ENCODE assay signal across 29 cellular contexts in the genomic region with DNA sequence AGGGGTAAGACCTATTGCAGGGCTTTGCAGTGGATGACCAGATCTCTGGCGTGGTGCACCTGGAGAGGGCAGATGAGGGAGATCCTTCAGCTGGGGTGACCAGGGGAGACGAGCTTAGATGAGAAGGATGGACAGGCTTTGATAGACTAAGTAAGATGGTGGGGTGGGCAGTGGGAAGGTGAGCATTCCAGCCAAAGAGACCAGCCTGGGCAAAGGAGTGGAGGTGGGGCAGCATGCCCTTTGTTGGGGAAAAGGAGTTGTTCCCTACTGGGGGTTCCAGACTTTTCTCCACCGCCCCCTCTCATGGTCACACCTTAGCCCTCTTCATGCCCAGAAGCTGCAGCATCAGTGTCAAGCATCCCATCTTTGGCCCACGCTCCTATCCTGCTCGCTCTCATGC. TPM values are rescaled to one million over a fixed set of nuclear protein-coding genes. Genes with fewer than 3 reads are reported as not detected.
"Had no signal": no experiment of that assay in that cellular context is flagged by ENCODE, and none has a peak within 500 bp of the region (broad histone marks: within the 10 kb centered on the region; RNA-seq: fewer than 3 reads in every experiment).

No MANE protein-coding gene starts in this region.

- H3K36me3 Mint-ChIP-seq: activated CD4-positive, alpha-beta memory T cell treated with anti-CD3 and anti-CD28 coated beads for 36 hours; natural killer cell; stimulated activated naive B cell treated with anti-CD40 and anti-IgM and Interleukin-4, amounts not matched to agents 10 μg/mL and 1 μg/mL and 100 μg/mL, for 72 hours had no signal

- DNase-seq: activated CD4-positive, alpha-beta memory T cell treated with anti-CD3 and anti-CD28 coated beads for 36 hours; activated CD4-positive, alpha-beta T cell treated with anti-CD3 and anti-CD28 coated beads, Interleukin-2, amount 10 ng/mL, durations not matched to agents 24 days and 14 days; activated CD4-positive, CD25-positive, alpha-beta regulatory T cell treated with anti-CD3 and anti-CD28 coated beads, Interleukin-2, amount 50 U/mL, for 72 hours; activated CD8-positive, alpha-beta memory T cell treated with anti-CD3 and anti-CD28 coated beads, Interleukin-2, amount 50 U/mL, for 4 hours; activated naive CD4-positive, alpha-beta T cell treated with anti-CD3 and anti-CD28 coated beads, Interleukin-2, amount 50 U/mL, for 16 hours; activated T-cell treated with anti-CD3 and anti-CD28 coated beads, Interleukin-2, amount 50 U/mL, for 1 hour; amniotic stem cell; central memory CD4-positive, alpha-beta T cell; endodermal cell; foreskin fibroblast; head of caudate nucleus; hypothalamus; kidney glomerular epithelial cell; left lung; lower lobe of right lung; mesenchymal stem cell; natural killer cell; retina; stimulated activated CD4-positive, alpha-beta T cell treated with anti-CD3 and anti-CD28 coated beads, Interleukin-12 subunit alpha, Interleukin-12 subunit beta, amount 100 ng/mL, for 4 hours; stimulated activated CD4-positive, alpha-beta T cell treated with anti-CD3 and anti-CD28 coated beads, Interleukin-4, amount 100 ng/mL, for 24 hours; stimulated activated naive B cell treated with anti-CD40 and anti-IgM and Interleukin-4, amounts not matched to agents 10 μg/mL and 1 μg/mL and 100 μg/mL, for 72 hours; stomach; T-helper 17 cell; thyroid gland had no signal

- H3K4me3 ChIP-seq: left lung, lower lobe of right lung, prostate gland, skin epidermis, stomach, thyroid gland had no signal

- H3K27me3 ChIP-seq: stomach, thyroid gland had no signal

- H3K36me3 ChIP-seq: left lung, prostate gland, thyroid gland had no signal

- ATAC-seq: esophagus mucosa; lower lobe of right lung; natural killer cell; stimulated activated naive B cell treated with anti-CD40 and anti-IgM and Interleukin-4, amounts not matched to agents 10 μg/mL and 1 μg/mL and 100 μg/mL, for 72 hours; T-helper 17 cell had no signal

- H3K4me3 Mint-ChIP-seq: activated CD4-positive, alpha-beta memory T cell treated with anti-CD3 and anti-CD28 coated beads for 36 hours; activated CD4-positive, alpha-beta T cell treated with anti-CD3 and anti-CD28 coated beads, Interleukin-2, amount 10 ng/mL, durations not matched to agents 24 days and 14 days; activated T-helper 1 cell treated with anti-CD3 and anti-CD28 coated beads, Interleukin-12 subunit alpha, Interleukin-12 subunit beta, Interleukin-2, Interleukin-4 antibody, amounts not matched to agents 30 ng/mL and 10 ng/mL and 1 ng/mL, durations not matched to agents 14 hours and 24 hours and 36 hours; endodermal cell; natural killer cell; stimulated activated naive B cell treated with anti-CD40 and anti-IgM and Interleukin-4, amounts not matched to agents 10 μg/mL and 1 μg/mL and 100 μg/mL, for 72 hours; T-helper 17 cell had no signal

- H3K9me3 ChIP-seq: left lung, lower lobe of right lung, prostate gland, stomach, thyroid gland had no signal

- H3K4me1 ChIP-seq: lower lobe of right lung, prostate gland, thyroid gland had no signal

- H3K27ac ChIP-seq: lower lobe of right lung, prostate gland, thyroid gland had no signal

- H3K27ac Mint-ChIP-seq: activated CD4-positive, alpha-beta memory T cell treated with anti-CD3 and anti-CD28 coated beads for 36 hours; activated CD4-positive, alpha-beta T cell treated with anti-CD3 and anti-CD28 coated beads, Interleukin-2, amount 10 ng/mL, durations not matched to agents 24 days and 14 days; activated T-helper 1 cell treated with anti-CD3 and anti-CD28 coated beads, Interleukin-12 subunit alpha, Interleukin-12 subunit beta, Interleukin-2, Interleukin-4 antibody, amounts not matched to agents 30 ng/mL and 10 ng/mL and 1 ng/mL, durations not matched to agents 14 hours and 24 hours and 36 hours; endodermal cell; natural killer cell; stimulated activated naive B cell treated with anti-CD40 and anti-IgM and Interleukin-4, amounts not matched to agents 10 μg/mL and 1 μg/mL and 100 μg/mL, for 72 hours; T-helper 17 cell had no signal

- H3K9me3 Mint-ChIP-seq: activated CD4-positive, alpha-beta memory T cell treated with anti-CD3 and anti-CD28 coated beads for 36 hours; activated CD4-positive, alpha-beta T cell treated with anti-CD3 and anti-CD28 coated beads, Interleukin-2, amount 10 ng/mL, durations not matched to agents 24 days and 14 days; activated T-helper 1 cell treated with anti-CD3 and anti-CD28 coated beads, Interleukin-12 subunit alpha, Interleukin-12 subunit beta, Interleukin-2, Interleukin-4 antibody, amounts not matched to agents 30 ng/mL and 10 ng/mL and 1 ng/mL, durations not matched to agents 14 hours and 24 hours and 36 hours; endodermal cell; natural killer cell; stimulated activated naive B cell treated with anti-CD40 and anti-IgM and Interleukin-4, amounts not matched to agents 10 μg/mL and 1 μg/mL and 100 μg/mL, for 72 hours had no signal

RNA-seq across cellular contexts. Expression of gene ABCC3, which starts 45.4 kb away (rescaled TPM):
- total RNA-seq: activated CD4-positive, alpha-beta memory T cell treated with anti-CD3 and anti-CD28 coated beads for 36 hours; activated CD4-positive, alpha-beta T cell treated with anti-CD3 and anti-CD28 coated beads, Interleukin-2, amount 10 ng/mL, durations not matched to agents 24 days and 14 days; activated CD8-positive, alpha-beta memory T cell treated with anti-CD3 and anti-CD28 coated beads for 36 hours; activated T-helper 1 cell treated with anti-CD3 and anti-CD28 coated beads, Interleukin-12 subunit alpha, Interleukin-12 subunit beta, Interleukin-2, Interleukin-4 antibody, amounts not matched to agents 30 ng/mL and 10 ng/mL and 1 ng/mL, durations not matched to agents 14 hours and 24 hours and 36 hours had no signal
